In genomic region chr2:127596311-127597045, GRCh38 we compare ENCODE assay signal across 16 cellular contexts. TPM values are rescaled to one million over a fixed set of nuclear protein-coding genes. Genes with fewer than 3 reads are reported as not detected.
"Had no signal": no experiment of that assay in that cellular context is flagged by ENCODE, and none has a peak within 500 bp of the region (broad histone marks: within the 10 kb centered on the region; RNA-seq: fewer than 3 reads in every experiment).

No MANE protein-coding gene starts in this region.

- H3K27ac ChIP-seq: lower lobe of right lung, prostate gland, thyroid gland had no signal

- H3K4me3 ChIP-seq: lower lobe of right lung, mucosa of descending colon, prostate gland, thyroid gland had no signal

- H3K36me3 ChIP-seq: lower lobe of right lung, prostate gland, thyroid gland had no signal

- H3K9me3 ChIP-seq: lower lobe of right lung, mucosa of descending colon, prostate gland, thyroid gland had no signal

- H3K27me3 ChIP-seq: thyroid gland had no signal

- H3K4me1 ChIP-seq: lower lobe of right lung, prostate gland, thyroid gland had no signal

- ATAC-seq: lower lobe of right lung; mucosa of descending colon; naive thymus-derived CD8-positive, alpha-beta T cell; sciatic nerve; T-helper 17 cell had no signal

- DNase-seq: activated CD4-positive, alpha-beta T cell treated with anti-CD3 and anti-CD28 coated beads, Interleukin-2, amount 10 ng/mL, durations not matched to agents 7 days and 5 days; activated CD4-positive, CD25-positive, alpha-beta regulatory T cell; activated T-cell treated with anti-CD3 and anti-CD28 coated beads, Interleukin-2, amount 50 U/mL, for 48 hours; caudate nucleus; dermis blood vessel endothelial cell; hypothalamus; lower lobe of right lung; mucosa of descending colon; stimulated activated CD4-positive, alpha-beta T cell treated with anti-CD3 and anti-CD28 coated beads, Interleukin-12 subunit alpha, Interleukin-12 subunit beta, amount 100 ng/mL, for 4 hours; T-helper 17 cell; thyroid gland had no signal

RNA-seq across cellular contexts. Expression of gene GPR17, which starts 49.5 kb away (rescaled TPM):
- total RNA-seq: activated CD4-positive, alpha-beta T cell treated with anti-CD3 and anti-CD28 coated beads, Interleukin-2, amount 10 ng/mL, durations not matched to agents 7 days and 5 days; activated CD8-positive, alpha-beta memory T cell treated with anti-CD3 and anti-CD28 coated beads for 36 hours; dermis blood vessel endothelial cell; glomerular endothelial cell; naive thymus-derived CD8-positive, alpha-beta T cell; prostate gland; T-helper 17 cell; thyroid gland had no signal
- polyA plus RNA-seq: naive thymus-derived CD8-positive, alpha-beta T cell had no signal
